13 cellular contexts compared by ENCODE assay signal in genomic region chr2:218278531-218279360, GRCh38. TPM values are rescaled to one million over a fixed set of nuclear protein-coding genes. Genes with fewer than 3 reads are reported as not detected.
DNase-seq lines count a peak whose midpoint lies in the region; ATAC-seq and TF ChIP-seq lines count a peak whose summit lies in the region.
"Had no signal": no experiment of that assay in that cellular context is flagged by ENCODE, and none has a peak within 500 bp of the region (broad histone marks: within the 10 kb centered on the region; RNA-seq: fewer than 3 reads in every experiment).

No MANE protein-coding gene starts in this region.

- WGBS in esophagus squamous epithelium, 2 donors = 75 to 81% methylated on average over 13 to 14 of the region's 16 CpGs

- H3K4me1 ChIP-seq in esophagus squamous epithelium (peaks cover 25 to 82% (median 33%) of the 10 kb centered on the region in 3 donors), tibial artery (peaks cover 0 to 63% (median 33%) of the 10 kb centered on the region in 4 donors)

- DNase-seq in left cardiac atrium (peak; percentile 13), left ventricle myocardium superior (no peak), esophagus squamous epithelium (lab: John Stamatoyannopoulos, UW) (no peak), tibial artery (no peak), NCI-H187 (lab: John Stamatoyannopoulos, UW) (no peak)
- DNase-seq: activated naive CD4-positive, alpha-beta T cell; foreskin fibroblast; HCEC 1CT; NCI-H345; WERI-Rb-1 had no signal

- TF ChIP-seq CTCF in esophagus squamous epithelium (IDR thresholded peaks at IDR 0.05) (no peak), tibial artery (IDR thresholded peaks at IDR 0.05) (no peak)

- H3K27me3 ChIP-seq in esophagus squamous epithelium = no peaks in the 10 kb centered on the region
- no peaks in the 10 kb centered on the region for H3K27me3 ChIP-seq in tibial artery
- H3K27me3 ChIP-seq: cardiac muscle cell had no signal

- peaks cover 78 to 96% (median 79%) of the 10 kb centered on the region in 3 donors for H3K36me3 ChIP-seq in esophagus squamous epithelium
- peaks cover 80 to 82% (median 81%) of the 10 kb centered on the region in 3 donors for H3K36me3 ChIP-seq in tibial artery

- TF ChIP-seq POLR2A in esophagus squamous epithelium (IDR thresholded peaks at IDR 0.05) = no peak

- H3K9me3 ChIP-seq in esophagus squamous epithelium (no peaks in the 10 kb centered on the region), tibial artery (no peaks in the 10 kb centered on the region)

- no peak for ATAC-seq in left cardiac atrium
- no peak for ATAC-seq in left ventricle myocardium superior
- no peak for ATAC-seq in HG03439 (IDR thresholded peaks at IDR 0.05; ENCODE audit: unreplicated experiment)
- ATAC-seq: left lobe of liver had no signal

- peak overlapping the region; percentile 23 to 89 (median 54) for H3K27ac ChIP-seq in esophagus squamous epithelium
- H3K27ac ChIP-seq in tibial artery = peak overlapping the region; percentile 51 to 99
- H3K27ac ChIP-seq: cardiac muscle cell, WERI-Rb-1 had no signal

- intact Hi-C loops in left cardiac atrium (cut with DNase I) (loop anchor here in 1 of 2 donors (10.0 kb wide), 1 partner anchor 186 kb away; no protein-coding TSS in a partner anchor), left ventricle myocardium superior (cut with micrococcal nuclease) (no loop called here), esophagus squamous epithelium (cut with DNase I) (no loop called here), tibial artery (cut with DNase I; ENCODE audit: low total_unique reads) (no loop called here)

- no peak overlapping the region for H3K4me3 ChIP-seq in esophagus squamous epithelium
- no peak overlapping the region for H3K4me3 ChIP-seq in tibial artery
- H3K4me3 ChIP-seq: cardiac muscle cell had no signal

RNA-seq across cellular contexts. Expression of gene PNKD, which starts 8.4 kb away (rescaled TPM):
- 10 to 100 TPM; 62.4 to 68.5 TPM for total RNA-seq in left cardiac atrium
- 67.1 TPM for total RNA-seq in left ventricle myocardium superior
- total RNA-seq in esophagus squamous epithelium = 10 to 100 TPM; 19.7 to 34.3 (median 28.0) TPM

RNA-seq across cellular contexts. Expression of gene AAMP, which starts 8.8 kb away (rescaled TPM):
- total RNA-seq in left cardiac atrium = 10 to 100 TPM; 49.0 to 52.5 TPM
- total RNA-seq in left ventricle myocardium superior = 47.7 TPM
- total RNA-seq in esophagus squamous epithelium = 100 to 1,000 TPM in 3 of 4 donors, 10 to 100 TPM in 1; 97.9 to 136 (median 118) TPM

RNA-seq across cellular contexts. Expression of gene TMBIM1, which starts 13.6 kb away (rescaled TPM):
- total RNA-seq in left cardiac atrium (100 to 1,000 TPM; 156 to 166 TPM), left ventricle myocardium superior (109 TPM), esophagus squamous epithelium (100 to 1,000 TPM; 238 to 342 (median 275) TPM)

RNA-seq across cellular contexts. Expression of gene GPBAR1, which starts 17.9 kb away (rescaled TPM):
- total RNA-seq in left cardiac atrium (1 to 10 TPM; 5.7 to 6.6 TPM), left ventricle myocardium superior (0.67 TPM), esophagus squamous epithelium (1 to 10 TPM in 1 of 4 donors, under 1 TPM in 2, not detected in 1; 0.26 to 1.3 (median 0.31) TPM)
